In the genomic region with DNA sequence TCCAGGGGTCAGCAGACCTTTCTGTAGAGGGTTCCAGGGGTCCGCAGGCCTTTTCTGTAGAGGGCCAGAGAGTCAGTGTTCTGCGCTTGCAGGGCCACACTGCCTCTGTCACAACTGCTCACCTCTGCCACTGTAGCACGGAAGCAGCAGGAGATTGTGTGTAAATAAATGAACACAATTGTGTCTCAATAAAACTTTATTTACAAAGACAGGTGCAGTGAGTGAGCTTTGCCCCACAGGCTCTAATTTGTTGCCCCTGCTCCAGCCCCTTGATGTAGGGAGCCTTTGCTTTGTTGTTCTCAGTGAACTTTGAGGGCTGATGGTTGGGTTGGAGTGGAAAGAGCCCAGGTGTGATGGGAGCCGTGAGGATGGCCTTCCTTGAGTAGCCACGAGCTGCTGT, we compare ENCODE assay signal across 1 cellular context.
TF ChIP-seq lines count a peak whose summit lies in the region.

No MANE protein-coding gene starts in this region.

TF ChIP-seq in GM12878, 131 proteins besides CTCF, POLR2A, EP300 and RAD21:
- TF ChIP-seq ZBTB40 (IDR thresholded peaks at IDR 0.05; ENCODE audit: borderline replicate concordance) (peak; percentile 54; the same call in 1 of the 2 replicates), RELB (IDR thresholded peaks at IDR 0.05; ENCODE audit: low read depth) (no peak)
